ENCODE assay signal across 3 cellular contexts in genomic region chr5:117690603-117691002, GRCh38.
TF ChIP-seq lines count a peak whose summit lies in the region.

No MANE protein-coding gene starts in this region.

TF ChIP-seq in GM23338, 12 proteins besides CTCF, POLR2A, EP300 and RAD21:
- TF ChIP-seq EZH2phosphoT487 (IDR thresholded peaks at IDR 0.05; ENCODE audit: unreplicated experiment) = no peak
- TF ChIP-seq POLR2AphosphoS5 (IDR thresholded peaks at IDR 0.05; ENCODE audit: low read depth) = no peak

TF ChIP-seq in IMR-90, 13 proteins besides CTCF, POLR2A, EP300 and RAD21:
- TF ChIP-seq MAZ (IDR thresholded peaks at IDR 0.05; ENCODE audit: borderline replicate concordance, low read depth, low read length) (no peak), BHLHE40 (IDR thresholded peaks at IDR 0.05; ENCODE audit: low read depth, low read length) (no peak), FOS (IDR thresholded peaks at IDR 0.05; ENCODE audit: low read depth, low read length) (no peak), RCOR1 (IDR thresholded peaks at IDR 0.05; ENCODE audit: insufficient replicate concordance, low read length) (no peak), CEBPB (IDR thresholded peaks at IDR 0.05; ENCODE audit: low read depth, low read length) (no peak), CHD1 (IDR thresholded peaks at IDR 0.05; ENCODE audit: low read depth, low read length) (no peak), RFX5 (IDR thresholded peaks at IDR 0.05; ENCODE audit: low read depth, low read length) (no peak), ELK1 (IDR thresholded peaks at IDR 0.05; ENCODE audit: borderline replicate concordance, low read depth, low read length) (no peak), SMC3 (IDR thresholded peaks at IDR 0.05; ENCODE audit: low read depth, low read length) (no peak), NFE2L2 (IDR thresholded peaks at IDR 0.05; ENCODE audit: low read depth, low read length) (no peak), MXI1 (IDR thresholded peaks at IDR 0.05; ENCODE audit: borderline replicate concordance, low read depth, low read length) (no peak), MAFK (IDR thresholded peaks at IDR 0.05; ENCODE audit: low read depth, low read length) (no peak)
- TF ChIP-seq, protein P1, sequence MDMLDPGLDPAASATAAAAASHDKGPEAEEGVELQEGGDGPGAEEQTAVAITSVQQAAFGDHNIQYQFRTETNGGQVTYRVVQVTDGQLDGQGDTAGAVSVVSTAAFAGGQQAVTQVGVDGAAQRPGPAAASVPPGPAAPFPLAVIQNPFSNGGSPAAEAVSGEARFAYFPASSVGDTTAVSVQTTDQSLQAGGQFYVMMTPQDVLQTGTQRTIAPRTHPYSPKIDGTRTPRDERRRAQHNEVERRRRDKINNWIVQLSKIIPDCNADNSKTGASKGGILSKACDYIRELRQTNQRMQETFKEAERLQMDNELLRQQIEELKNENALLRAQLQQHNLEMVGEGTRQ (IDR thresholded peaks at IDR 0.05; ENCODE audit: low read depth, low read length) = no peak

TF ChIP-seq in HepG2, 621 proteins besides CTCF, POLR2A, EP300 and RAD21:
- no peak for TF ChIP-seq KLF12 (CRISPR knock-in tag; IDR thresholded peaks at IDR 0.05; ENCODE audit: borderline replicate concordance)
- TF ChIP-seq ZNF577 (CRISPR knock-in tag; IDR thresholded peaks at IDR 0.05; ENCODE audit: borderline replicate concordance, low read depth) = no peak
- TF ChIP-seq SNAI1 (CRISPR knock-in tag; IDR thresholded peaks at IDR 0.05; ENCODE audit: borderline replicate concordance) = no peak
- no peak for TF ChIP-seq RBM39 (IDR thresholded peaks at IDR 0.05; ENCODE audit: low read depth, low read length, poor library complexity, severe bottlenecking)
- no peak for TF ChIP-seq MED1 (CRISPR knock-in tag; IDR thresholded peaks at IDR 0.05)
- no peak for TF ChIP-seq TCF7L2 (IDR thresholded peaks at IDR 0.05; ENCODE audit: low read depth, low read length)
- TF ChIP-seq ONECUT2 (CRISPR knock-in tag; IDR thresholded peaks at IDR 0.05) = no peak
- no peak for TF ChIP-seq ZC3H13 (CRISPR knock-in tag; IDR thresholded peaks at IDR 0.05)
- no peak for TF ChIP-seq ZNF431 (CRISPR knock-in tag; IDR thresholded peaks at IDR 0.05; ENCODE audit: borderline replicate concordance, low read depth)
